1 cellular context compared by ENCODE assay signal in the genomic region with DNA sequence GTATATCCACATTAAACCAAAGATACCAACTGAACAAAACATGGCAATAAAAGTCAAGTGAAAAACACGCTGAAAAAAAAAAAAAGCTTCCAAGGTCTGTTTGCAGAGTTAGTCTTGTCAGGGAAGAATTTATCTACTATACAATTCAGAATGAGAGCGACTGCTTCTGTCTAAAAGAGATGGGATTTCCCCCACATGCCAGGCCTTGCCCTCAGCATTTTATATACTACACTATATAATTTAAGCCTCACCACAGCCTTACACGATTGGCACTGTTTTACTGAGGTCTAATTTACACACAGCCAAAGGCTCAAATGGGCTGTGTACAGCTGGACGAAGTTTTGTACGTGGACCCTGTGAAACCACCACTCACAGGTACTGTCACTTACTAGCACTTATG.
TF ChIP-seq lines count a peak whose summit lies in the region.

No MANE protein-coding gene starts in this region.

TF ChIP-seq in GM12878, 131 proteins besides CTCF, POLR2A, EP300 and RAD21:
- TF ChIP-seq RUNX3 (IDR thresholded peaks at IDR 0.05; ENCODE audit: low read length), result no peak
- TF ChIP-seq CHD1 (IDR thresholded peaks at IDR 0.05; ENCODE audit: low read depth, low read length), result no peak
- no peak for TF ChIP-seq SIN3A (IDR thresholded peaks at IDR 0.05; ENCODE audit: low read depth, low read length)
- TF ChIP-seq SMC3 (IDR thresholded peaks at IDR 0.05; ENCODE audit: borderline replicate concordance, low read length), result no peak
- TF ChIP-seq, protein P1, sequence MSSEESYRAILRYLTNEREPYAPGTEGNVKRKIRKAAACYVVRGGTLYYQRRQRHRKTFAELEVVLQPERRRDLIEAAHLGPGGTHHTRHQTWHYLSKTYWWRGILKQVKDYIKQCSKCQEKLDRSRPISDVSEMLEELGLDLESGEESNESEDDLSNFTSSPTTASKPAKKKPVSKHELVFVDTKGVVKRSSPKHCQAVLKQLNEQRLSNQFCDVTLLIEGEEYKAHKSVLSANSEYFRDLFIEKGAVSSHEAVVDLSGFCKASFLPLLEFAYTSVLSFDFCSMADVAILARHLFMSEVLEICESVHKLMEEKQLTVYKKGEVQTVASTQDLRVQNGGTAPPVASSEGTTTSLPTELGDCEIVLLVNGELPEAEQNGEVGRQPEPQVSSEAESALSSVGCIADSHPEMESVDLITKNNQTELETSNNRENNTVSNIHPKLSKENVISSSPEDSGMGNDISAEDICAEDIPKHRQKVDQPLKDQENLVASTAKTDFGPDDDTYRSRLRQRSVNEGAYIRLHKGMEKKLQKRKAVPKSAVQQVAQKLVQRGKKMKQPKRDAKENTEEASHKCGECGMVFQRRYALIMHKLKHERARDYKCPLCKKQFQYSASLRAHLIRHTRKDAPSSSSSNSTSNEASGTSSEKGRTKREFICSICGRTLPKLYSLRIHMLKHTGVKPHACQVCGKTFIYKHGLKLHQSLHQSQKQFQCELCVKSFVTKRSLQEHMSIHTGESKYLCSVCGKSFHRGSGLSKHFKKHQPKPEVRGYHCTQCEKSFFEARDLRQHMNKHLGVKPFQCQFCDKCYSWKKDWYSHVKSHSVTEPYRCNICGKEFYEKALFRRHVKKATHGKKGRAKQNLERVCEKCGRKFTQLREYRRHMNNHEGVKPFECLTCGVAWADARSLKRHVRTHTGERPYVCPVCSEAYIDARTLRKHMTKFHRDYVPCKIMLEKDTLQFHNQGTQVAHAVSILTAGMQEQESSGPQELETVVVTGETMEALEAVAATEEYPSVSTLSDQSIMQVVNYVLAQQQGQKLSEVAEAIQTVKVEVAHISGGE (CRISPR knock-in tag; IDR thresholded peaks at IDR 0.05), result no peak
- no peak for TF ChIP-seq IRF4 (IDR thresholded peaks at IDR 0.05; ENCODE audit: low read depth, low read length)
- TF ChIP-seq, protein P2, sequence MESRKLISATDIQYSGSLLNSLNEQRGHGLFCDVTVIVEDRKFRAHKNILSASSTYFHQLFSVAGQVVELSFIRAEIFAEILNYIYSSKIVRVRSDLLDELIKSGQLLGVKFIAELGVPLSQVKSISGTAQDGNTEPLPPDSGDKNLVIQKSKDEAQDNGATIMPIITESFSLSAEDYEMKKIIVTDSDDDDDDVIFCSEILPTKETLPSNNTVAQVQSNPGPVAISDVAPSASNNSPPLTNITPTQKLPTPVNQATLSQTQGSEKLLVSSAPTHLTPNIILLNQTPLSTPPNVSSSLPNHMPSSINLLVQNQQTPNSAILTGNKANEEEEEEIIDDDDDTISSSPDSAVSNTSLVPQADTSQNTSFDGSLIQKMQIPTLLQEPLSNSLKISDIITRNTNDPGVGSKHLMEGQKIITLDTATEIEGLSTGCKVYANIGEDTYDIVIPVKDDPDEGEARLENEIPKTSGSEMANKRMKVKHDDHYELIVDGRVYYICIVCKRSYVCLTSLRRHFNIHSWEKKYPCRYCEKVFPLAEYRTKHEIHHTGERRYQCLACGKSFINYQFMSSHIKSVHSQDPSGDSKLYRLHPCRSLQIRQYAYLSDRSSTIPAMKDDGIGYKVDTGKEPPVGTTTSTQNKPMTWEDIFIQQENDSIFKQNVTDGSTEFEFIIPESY (IDR thresholded peaks at IDR 0.05), result no peak
- no peak for TF ChIP-seq CBFB (IDR thresholded peaks at IDR 0.05; ENCODE audit: low read depth)
- TF ChIP-seq JUND (IDR thresholded peaks at IDR 0.05; ENCODE audit: low read depth, low read length), result no peak
- TF ChIP-seq, protein P3, sequence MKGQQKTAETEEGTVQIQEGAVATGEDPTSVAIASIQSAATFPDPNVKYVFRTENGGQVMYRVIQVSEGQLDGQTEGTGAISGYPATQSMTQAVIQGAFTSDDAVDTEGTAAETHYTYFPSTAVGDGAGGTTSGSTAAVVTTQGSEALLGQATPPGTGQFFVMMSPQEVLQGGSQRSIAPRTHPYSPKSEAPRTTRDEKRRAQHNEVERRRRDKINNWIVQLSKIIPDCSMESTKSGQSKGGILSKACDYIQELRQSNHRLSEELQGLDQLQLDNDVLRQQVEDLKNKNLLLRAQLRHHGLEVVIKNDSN (IDR thresholded peaks at IDR 0.05; ENCODE audit: borderline replicate concordance, extremely low read length, insufficient read depth, low read depth, low read length), result no peak
- TF ChIP-seq KLF5 (IDR thresholded peaks at IDR 0.05; ENCODE audit: partially characterized antibody), result no peak
